ENCODE assay signal across 2 cellular contexts in genomic region chr2:63993130-63993584, GRCh38.
TF ChIP-seq lines count a peak whose summit lies in the region.

No MANE protein-coding gene starts in this region.

TF ChIP-seq in H1, 55 proteins besides CTCF, POLR2A, EP300 and RAD21:
- 0 out of 2 replicates have a peak, but pooled peaks have one; percentile 9 for TF ChIP-seq SP1 (IDR thresholded peaks at IDR 0.05; ENCODE audit: low read depth, low read length)
- 0 out of 2 replicates have a peak, but pooled peaks have one; percentile 17 for TF ChIP-seq TEAD4 (IDR thresholded peaks at IDR 0.05; ENCODE audit: low read depth, low read length)

TF ChIP-seq in liver, 16 proteins besides CTCF, POLR2A, EP300 and RAD21:
- TF ChIP-seq HNF4A (conservative IDR thresholded peaks at IDR 0.05), result peak; percentile 15 to 52
